13 cellular contexts compared by ENCODE assay signal in the genomic region with DNA sequence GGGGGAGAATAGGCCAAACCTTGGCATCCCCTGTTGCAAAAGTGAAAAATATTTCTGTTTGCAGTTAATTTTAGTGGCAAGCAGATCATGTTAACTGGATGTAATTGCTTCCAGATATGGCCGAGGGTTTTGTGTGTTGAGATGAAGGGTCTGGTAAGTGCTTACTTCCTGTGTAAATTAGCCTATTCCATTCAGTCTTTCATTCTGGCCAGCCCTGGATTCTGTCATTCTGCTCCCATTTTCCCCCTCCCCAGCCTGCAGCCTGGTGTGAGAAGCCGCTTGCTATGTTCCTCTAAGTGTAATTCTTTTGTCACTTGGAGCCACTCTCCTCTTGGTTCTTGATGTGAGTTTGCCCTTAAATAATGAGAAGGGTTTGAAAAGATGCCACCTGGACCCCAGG. TPM values are rescaled to one million over a fixed set of nuclear protein-coding genes. Genes with fewer than 3 reads are reported as not detected.
A peak's percentile ranks its signal among the peaks of the same experiment; 100 is the strongest.
DNase-seq lines count a peak whose midpoint lies in the region; TF ChIP-seq lines count a peak whose summit lies in the region.
"Had no signal": no experiment of that assay in that cellular context is flagged by ENCODE, and none has a peak within 500 bp of the region (broad histone marks: within the 10 kb centered on the region; RNA-seq: fewer than 3 reads in every experiment).

No MANE protein-coding gene starts in this region.

- H3K4me3 ChIP-seq in sigmoid colon (no peak overlapping the region), HAP-1 (no peak overlapping the region)
- H3K4me3 ChIP-seq: pancreas had no signal

- H3K27me3 Mint-ChIP-seq in T-helper 1 cell treated with Interleukin-12 subunit alpha and Interleukin-12 subunit beta and Interleukin-4 antibody, amounts not matched to agents 30 μg/mL and 1 μg/mL, for 36 hours (ENCODE audit: low read depth) = peaks cover 42% of the 10 kb centered on the region
- H3K27me3 Mint-ChIP-seq in activated naive CD8-positive, alpha-beta T cell treated with anti-CD3 and anti-CD28 coated beads for 36 hours = peaks cover 9% of the 10 kb centered on the region

- H3K9me3 ChIP-seq in sigmoid colon = no peaks in the 10 kb centered on the region
- no peaks in the 10 kb centered on the region for H3K9me3 ChIP-seq in HAP-1
- H3K9me3 ChIP-seq: pancreas had no signal

- no peak for TF ChIP-seq CTCF in sigmoid colon (IDR thresholded peaks at IDR 0.05)

- H3K36me3 Mint-ChIP-seq in T-helper 1 cell treated with Interleukin-12 subunit alpha and Interleukin-12 subunit beta and Interleukin-4 antibody, amounts not matched to agents 30 μg/mL and 1 μg/mL, for 36 hours (ENCODE audit: low read depth) = peaks cover 4% of the 10 kb centered on the region
- H3K36me3 Mint-ChIP-seq in activated naive CD8-positive, alpha-beta T cell treated with anti-CD3 and anti-CD28 coated beads for 36 hours = peaks cover 3% of the 10 kb centered on the region

- no peaks in the 10 kb centered on the region for H3K27me3 ChIP-seq in sigmoid colon
- peaks cover 17% of the 10 kb centered on the region for H3K27me3 ChIP-seq in HAP-1 (ENCODE audit: low read depth)
- H3K27me3 ChIP-seq: pancreas had no signal

- no peaks in the 10 kb centered on the region for H3K9me3 Mint-ChIP-seq in T-helper 1 cell treated with Interleukin-12 subunit alpha and Interleukin-12 subunit beta and Interleukin-4 antibody, amounts not matched to agents 30 μg/mL and 1 μg/mL, for 36 hours
- no peaks in the 10 kb centered on the region for H3K9me3 Mint-ChIP-seq in activated naive CD8-positive, alpha-beta T cell treated with anti-CD3 and anti-CD28 coated beads for 36 hours

- H3K27ac Mint-ChIP-seq in T-helper 1 cell treated with Interleukin-12 subunit alpha and Interleukin-12 subunit beta and Interleukin-4 antibody, amounts not matched to agents 30 μg/mL and 1 μg/mL, for 36 hours = peak overlapping the region; percentile 38
- H3K27ac Mint-ChIP-seq in activated naive CD8-positive, alpha-beta T cell treated with anti-CD3 and anti-CD28 coated beads for 36 hours = peak overlapping the region; percentile 84

- peak overlapping the region in 3 of 4 donors; percentile 4 to 80 (median 40) for H3K27ac ChIP-seq in sigmoid colon

- TF ChIP-seq EP300 in sigmoid colon (IDR thresholded peaks at IDR 0.05) = no peak

- WGBS in sigmoid colon, 2 donors = 57 to 71% methylated on average over 2 of the region's 2 CpGs

- DNase-seq in T-helper 1 cell = no peak
- DNase-seq in NCI-H2029 treated with DMSO at 0.1 percent for 48 hours (lab: John Stamatoyannopoulos, UW) = peak; percentile 97
- DNase-seq in activated naive CD8-positive, alpha-beta T cell treated with anti-CD3 and anti-CD28 coated beads for 36 hours = no peak
- DNase-seq in sigmoid colon = peak; percentile 49
- DNase-seq in GDM1 (lab: John Stamatoyannopoulos, UW) = no peak
- DNase-seq in AG08395 (ENCODE audit: low spot score) = no peak
- DNase-seq in HAP-1 (ENCODE audit: low spot score in 2 of 2) = no peak
- DNase-seq: ACHN; activated CD4-positive, alpha-beta T cell treated with anti-CD3 and anti-CD28 coated beads, Interleukin-2, amount 50 U/mL, for 4 hours; cortex of kidney; PC-3 had no signal

- in situ Hi-C loops in HAP-1 (cut with MboI; ENCODE audit: low sequenced_read_pairs) = no loop called here

- intact Hi-C loops in sigmoid colon (cut with DNase I) = loop anchor here (5.0 kb wide), 1 partner anchor 40 kb away; no protein-coding TSS in a partner anchor

- H3K36me3 ChIP-seq in sigmoid colon (peaks cover 27 to 86% (median 33%) of the 10 kb centered on the region in 4 donors), HAP-1 (replicated peaks) (no peaks in the 10 kb centered on the region)

- no peak for TF ChIP-seq POLR2A in sigmoid colon (IDR thresholded peaks at IDR 0.05)

- H3K4me1 ChIP-seq in sigmoid colon (peaks cover 0 to 100% (median 100%) of the 10 kb centered on the region in 4 donors), HAP-1 (no peaks in the 10 kb centered on the region)

- H3K4me3 Mint-ChIP-seq in T-helper 1 cell treated with Interleukin-12 subunit alpha and Interleukin-12 subunit beta and Interleukin-4 antibody, amounts not matched to agents 30 μg/mL and 1 μg/mL, for 36 hours = peak overlapping the region; percentile 64
- H3K4me3 Mint-ChIP-seq in activated naive CD8-positive, alpha-beta T cell treated with anti-CD3 and anti-CD28 coated beads for 36 hours = peak overlapping the region; percentile 57

- H3K4me1 Mint-ChIP-seq in T-helper 1 cell treated with Interleukin-12 subunit alpha and Interleukin-12 subunit beta and Interleukin-4 antibody, amounts not matched to agents 30 μg/mL and 1 μg/mL, for 36 hours (ENCODE audit: low read depth) = peaks cover 37% of the 10 kb centered on the region
- peaks cover 68% of the 10 kb centered on the region for H3K4me1 Mint-ChIP-seq in activated naive CD8-positive, alpha-beta T cell treated with anti-CD3 and anti-CD28 coated beads for 36 hours

RNA-seq across cellular contexts. Expression of gene ZBTB16, which starts 17.5 kb away (rescaled TPM):
- total RNA-seq in activated naive CD8-positive, alpha-beta T cell treated with anti-CD3 and anti-CD28 coated beads for 36 hours = 1 to 10 TPM; 1.7 to 2.1 TPM
- 100 to 1,000 TPM in 3 of 4 donors, 10 to 100 TPM in 1; 99.5 to 197 (median 129) TPM for total RNA-seq in sigmoid colon
- polyA plus RNA-seq in sigmoid colon = 10 to 100 TPM in 2 of 3 donors, 1 to 10 TPM in 1; 9.9 to 34.4 (median 11.4) TPM
- total RNA-seq: PC-3 had no signal

Comparison
In these comparisons a context has a peak if more than half of its experiments do, and no peak if none do; other contexts are left out.
1. DNase-seq: peak in NCI-H2029 treated with DMSO at 0.1 percent for 48 hours (single experiment) and sigmoid colon (single experiment); none in T-helper 1 cell (0 of 5), activated naive CD8-positive, alpha-beta T cell treated with anti-CD3 and anti-CD28 coated beads for 36 hours (single experiment), GDM1 (single experiment), AG08395 (single experiment) and HAP-1 (0 of 2).
2. RNA of gene ZBTB16, which starts 17.5 kb away (total RNA-seq): 99.5 to 197 TPM in sigmoid colon; 1.7 to 2.1 TPM in activated naive CD8-positive, alpha-beta T cell treated with anti-CD3 and anti-CD28 coated beads for 36 hours; every median in the first group is over 10 times any median in the second.